ENCODE assay signal across 25 cellular contexts in the genomic region with DNA sequence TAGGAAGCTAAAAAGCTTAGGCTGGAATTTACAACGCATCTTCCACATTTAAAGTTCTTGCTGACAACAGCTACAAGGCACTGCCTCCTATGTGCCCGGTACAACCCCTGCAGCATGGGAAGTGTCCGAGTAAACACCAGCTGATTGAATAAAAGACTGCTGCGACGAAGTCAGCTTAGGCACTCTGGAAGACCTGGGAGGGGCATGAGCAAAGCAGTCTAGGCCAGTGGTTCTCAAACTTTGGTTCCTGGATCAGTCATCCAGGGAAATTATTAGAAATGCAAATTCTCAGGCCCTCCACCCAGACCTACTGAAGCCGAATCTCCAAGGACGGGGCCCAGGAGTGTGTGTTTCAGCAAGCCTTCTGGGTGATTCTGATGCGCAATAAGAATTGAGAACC.
DNase-seq lines count a peak whose midpoint lies in the region; ATAC-seq and TF ChIP-seq lines count a peak whose summit lies in the region.
"Had no signal": no experiment of that assay in that cellular context is flagged by ENCODE, and none has a peak within 500 bp of the region (broad histone marks: within the 10 kb centered on the region; RNA-seq: fewer than 3 reads in every experiment).

No MANE protein-coding gene starts in this region.

- peak; percentile 26 for DNase-seq in NCI-H510A treated with DMSO at 0.1 percent for 48 hours (lab: John Stamatoyannopoulos, UW)
- no peak for DNase-seq in NCI-H510A (lab: John Stamatoyannopoulos, UW)
- peak; percentile 34 to 75 (median 63) for DNase-seq in adrenal gland
- no peak for DNase-seq in mesothelial cell of epicardium (ENCODE audit: low spot score in 2 of 2, unreplicated experiment in 2 of 2)
- no peak for DNase-seq in activated T-cell treated with anti-CD3 and anti-CD28 coated beads, Interleukin-2, amount 50 U/mL, for 4 hours
- no peak for DNase-seq in C1 segment of cervical spinal cord (lab: John Stamatoyannopoulos, UW)
- no peak for DNase-seq in NCI-H1694 treated with DMSO at 0.1 percent for 48 hours (lab: John Stamatoyannopoulos, UW)
- DNase-seq: AML-193; CD4-positive, alpha-beta memory T cell; CD4-positive, CD25-positive, alpha-beta regulatory T cell; CD8-positive, alpha-beta memory T cell; COR-L47; DMS 273 treated with DMSO at 0.1 percent for 48 hours; DMS153; DMS53; DMS79; DND-41; EL; GDM1 had no signal

- H3K36me3 ChIP-seq in adrenal gland (replicated peaks in 1 of 2), result no peaks in the 10 kb centered on the region
- H3K36me3 ChIP-seq: BLaER1 treated with 17β-estradiol and CSF1 and Interleukin-3, amounts not matched to agents 10 nM and 100 nM had no signal

- H3K4me3 Mint-ChIP-seq in mesothelial cell of epicardium, result no peak overlapping the region
- H3K4me3 Mint-ChIP-seq in activated T-cell treated with anti-CD3 and anti-CD28 coated beads, Interleukin-2, amount 50 U/mL, for 4 hours, result no peak overlapping the region
- H3K4me3 Mint-ChIP-seq: B cell; CD14-positive monocyte; CD4-positive, alpha-beta memory T cell; CD8-positive, alpha-beta memory T cell had no signal

- peaks cover 5% of the 10 kb centered on the region for H3K36me3 Mint-ChIP-seq in mesothelial cell of epicardium
- no peaks in the 10 kb centered on the region for H3K36me3 Mint-ChIP-seq in activated T-cell treated with anti-CD3 and anti-CD28 coated beads, Interleukin-2, amount 50 U/mL, for 4 hours (ENCODE audit: insufficient read depth)
- H3K36me3 Mint-ChIP-seq: CD14-positive monocyte; CD4-positive, alpha-beta memory T cell; CD4-positive, CD25-positive, alpha-beta regulatory T cell; CD8-positive, alpha-beta memory T cell had no signal

- peaks cover 3 to 21% of the 10 kb centered on the region in 2 donors for H3K4me1 ChIP-seq in adrenal gland (replicated peaks in 1 of 2)

- no peaks in the 10 kb centered on the region for H3K9me3 ChIP-seq in adrenal gland (replicated peaks in 1 of 3)
- H3K9me3 ChIP-seq: A549; BLaER1 treated with 17β-estradiol and CSF1 and Interleukin-3, amounts not matched to agents 10 nM and 100 nM had no signal

- no peaks in the 10 kb centered on the region for H3K27me3 Mint-ChIP-seq in mesothelial cell of epicardium (ENCODE audit: low read depth)
- no peaks in the 10 kb centered on the region for H3K27me3 Mint-ChIP-seq in activated T-cell treated with anti-CD3 and anti-CD28 coated beads, Interleukin-2, amount 50 U/mL, for 4 hours (ENCODE audit: low read depth)
- H3K27me3 Mint-ChIP-seq: CD4-positive, alpha-beta memory T cell; CD4-positive, CD25-positive, alpha-beta regulatory T cell; CD8-positive, alpha-beta memory T cell had no signal

- intact Hi-C loops in adrenal gland (cut with DNase I), result no loop called here

- peak overlapping the region; percentile 97 for H3K27ac Mint-ChIP-seq in mesothelial cell of epicardium
- H3K27ac Mint-ChIP-seq: B cell; CD14-positive monocyte; CD4-positive, alpha-beta memory T cell; CD4-positive, CD25-positive, alpha-beta regulatory T cell; CD8-positive, alpha-beta memory T cell had no signal

- no peak for ATAC-seq in activated T-cell treated with anti-CD3 and anti-CD28 coated beads, Interleukin-2, amount 50 U/mL, for 4 hours
- ATAC-seq: A549, GM12878 had no signal

- peaks cover 3% of the 10 kb centered on the region for H3K9me3 Mint-ChIP-seq in mesothelial cell of epicardium
- peaks cover 8% of the 10 kb centered on the region for H3K9me3 Mint-ChIP-seq in activated T-cell treated with anti-CD3 and anti-CD28 coated beads, Interleukin-2, amount 50 U/mL, for 4 hours

- peaks cover 58% of the 10 kb centered on the region for H3K4me1 Mint-ChIP-seq in mesothelial cell of epicardium
- peaks cover 2% of the 10 kb centered on the region for H3K4me1 Mint-ChIP-seq in activated T-cell treated with anti-CD3 and anti-CD28 coated beads, Interleukin-2, amount 50 U/mL, for 4 hours (ENCODE audit: low read depth)
- H3K4me1 Mint-ChIP-seq: CD14-positive monocyte; CD4-positive, alpha-beta memory T cell; CD4-positive, CD25-positive, alpha-beta regulatory T cell; CD8-positive, alpha-beta memory T cell had no signal

- TF ChIP-seq POLR2A in adrenal gland (IDR thresholded peaks at IDR 0.05), result peak; percentile 22 to 79

- peak overlapping the region in 1 of 4 donors; percentile 47 for H3K4me3 ChIP-seq in adrenal gland
- H3K4me3 ChIP-seq: A549; BLaER1 treated with 17β-estradiol and CSF1 and Interleukin-3, amounts not matched to agents 10 nM and 100 nM; GM12878 had no signal

- 37 to 61% (median 50%) methylated on average over 8 of the region's 8 CpGs for WGBS in adrenal gland, 4 donors

- TF ChIP-seq CTCF in adrenal gland (IDR thresholded peaks at IDR 0.05) (no peak), mesothelial cell of epicardium (IDR thresholded peaks at IDR 0.05; ENCODE audit: unreplicated experiment) (no peak)

- peak overlapping the region; percentile 15 to 93 (median 88) for H3K27ac ChIP-seq in adrenal gland
- H3K27ac ChIP-seq: 22Rv1; A549; BLaER1 treated with 17β-estradiol and CSF1 and Interleukin-3, amounts not matched to agents 10 nM and 100 nM had no signal

- H3K27me3 ChIP-seq in adrenal gland, result no peaks in the 10 kb centered on the region

Comparison
In these comparisons a context has a peak if more than half of its experiments do, and no peak if none do; other contexts are left out.
1. DNase-seq: peak in NCI-H510A treated with DMSO at 0.1 percent for 48 hours (single experiment) and adrenal gland (7 of 7); none in NCI-H510A (single experiment), mesothelial cell of epicardium (0 of 2), activated T-cell treated with anti-CD3 and anti-CD28 coated beads, Interleukin-2, amount 50 U/mL, for 4 hours (single experiment), C1 segment of cervical spinal cord (0 of 14) and NCI-H1694 treated with DMSO at 0.1 percent for 48 hours (single experiment).